In genomic region chr1:53147171-53147570, GRCh38 we compare ENCODE assay signal across 26 cellular contexts. TPM values are rescaled to one million over a fixed set of nuclear protein-coding genes. Genes with fewer than 3 reads are reported as not detected.
DNase-seq lines count a peak whose midpoint lies in the region; ATAC-seq, FAIRE-seq and TF ChIP-seq lines count a peak whose summit lies in the region.
"Had no signal": no experiment of that assay in that cellular context is flagged by ENCODE, and none has a peak within 500 bp of the region (broad histone marks: within the 10 kb centered on the region; RNA-seq: fewer than 3 reads in every experiment).

No MANE protein-coding gene starts in this region.

- H3K9me3 ChIP-seq in A549, result no peaks in the 10 kb centered on the region
- H3K9me3 ChIP-seq in testis, result no peaks in the 10 kb centered on the region
- H3K9me3 ChIP-seq in esophagus muscularis mucosa, result no peaks in the 10 kb centered on the region
- H3K9me3 ChIP-seq: esophagus squamous epithelium, ovary, uterus had no signal

- CTCF ChIA-PET in A549 (lab: Yijun Ruan, JAX), result interaction anchor here (1.7 kb wide), 1 partner anchor 30 kb away, joined by 4 read pairs; no protein-coding TSS in a partner anchor

- DNase-seq in A549 (ENCODE audit: low read depth in 1 of 2, low spot score in 1 of 2), result no peak
- peak; percentile 29 for DNase-seq in NAMALWA (ENCODE audit: low spot score)
- DNase-seq in chondrocyte (ENCODE audit: low spot score), result no peak
- no peak for DNase-seq in mesothelial cell of epicardium (ENCODE audit: low spot score in 2 of 2, unreplicated experiment in 2 of 2)
- no peak for DNase-seq in testis
- no peak for DNase-seq in NCI-H748 (lab: John Stamatoyannopoulos, UW; ENCODE audit: unreplicated experiment)
- no peak for DNase-seq in DMS79 (lab: John Stamatoyannopoulos, UW)
- DNase-seq in esophagus muscularis mucosa (ENCODE audit: extremely low spot score), result no peak
- DNase-seq: activated B cell treated with CpG ODN at 0.5 μM for 24 hours; activated CD4-positive, alpha-beta memory T cell treated with anti-CD3 and anti-CD28 coated beads for 36 hours; activated naive CD4-positive, alpha-beta T cell treated with anti-CD3 and anti-CD28 coated beads, Interleukin-2, amount 10 ng/mL, durations not matched to agents 7 days and 5 days; activated T-cell treated with anti-CD3 and anti-CD28 coated beads for 4 hours; aorta; effector memory CD4-positive, alpha-beta T cell; esophagus squamous epithelium; naive B cell; NCI-H1417 treated with DMSO at 0.1 percent for 48 hours; NCI-H524 treated with DMSO at 0.1 percent for 48 hours; ovary; SHP77; uterus had no signal

- H3K27ac ChIP-seq in A549 (peak overlapping the region; percentile 94 to 96; a peak in 5 of 6 replicates), testis (no peak overlapping the region), esophagus muscularis mucosa (replicated peaks in 1 of 4) (peak overlapping the region in 1 of 4 donors; percentile 86)

- H3K9me3 Mint-ChIP-seq in chondrocyte (ENCODE audit: low read depth) (no peaks in the 10 kb centered on the region), mesothelial cell of epicardium (no peaks in the 10 kb centered on the region)
- H3K9me3 Mint-ChIP-seq: activated B cell treated with CpG ODN at 0.5 μM for 24 hours; activated CD4-positive, alpha-beta memory T cell treated with anti-CD3 and anti-CD28 coated beads for 36 hours; activated naive CD4-positive, alpha-beta T cell treated with anti-CD3 and anti-CD28 coated beads, Interleukin-2, amount 10 ng/mL, durations not matched to agents 7 days and 5 days; CD14-positive monocyte; naive B cell; T-helper 2 cell treated with Interferon-gamma antibody and Interleukin-4, amounts not matched to agents 5 μg/mL and 100 μg/mL, for 36 hours had no signal

- no peak for ATAC-seq in A549

- FAIRE-seq in A549 (lab: Jason Lieb, UNC), result no peak
- FAIRE-seq: A204.1 had no signal

- POLR2A ChIA-PET in A549 (lab: Yijun Ruan, JAX), result no interaction called here

- TF ChIP-seq POLR2A in A549 (IDR thresholded peaks at IDR 0.05; ENCODE audit: low read length) (no peak), testis (IDR thresholded peaks at IDR 0.05) (no peak), esophagus muscularis mucosa (IDR thresholded peaks at IDR 0.05; ENCODE audit: low read depth) (no peak)

- H3K4me1 Mint-ChIP-seq in chondrocyte (ENCODE audit: low read depth) (peaks cover 25% of the 10 kb centered on the region), mesothelial cell of epicardium (peaks cover 24% of the 10 kb centered on the region)
- H3K4me1 Mint-ChIP-seq: activated B cell treated with CpG ODN at 0.5 μM for 24 hours; activated naive CD4-positive, alpha-beta T cell treated with anti-CD3 and anti-CD28 coated beads, Interleukin-2, amount 10 ng/mL, durations not matched to agents 7 days and 5 days; CD14-positive monocyte; naive B cell had no signal

- H3K27ac Mint-ChIP-seq in chondrocyte (ENCODE audit: unreplicated experiment), result peak overlapping the region; percentile 98
- peak overlapping the region; percentile 94 for H3K27ac Mint-ChIP-seq in mesothelial cell of epicardium
- H3K27ac Mint-ChIP-seq: activated B cell treated with CpG ODN at 0.5 μM for 24 hours; activated CD4-positive, alpha-beta memory T cell treated with anti-CD3 and anti-CD28 coated beads for 36 hours; activated naive CD4-positive, alpha-beta T cell treated with anti-CD3 and anti-CD28 coated beads, Interleukin-2, amount 10 ng/mL, durations not matched to agents 7 days and 5 days; CD14-positive monocyte; naive B cell; T-helper 2 cell treated with Interferon-gamma antibody and Interleukin-4, amounts not matched to agents 5 μg/mL and 100 μg/mL, for 36 hours had no signal

- 93% methylated on average over 4 of the region's 4 CpGs for WGBS in A549 (ENCODE audit: missing lambda C conversion rate)
- 82 to 83% methylated on average over 4 of the region's 4 CpGs for WGBS in testis, 2 donors
- WGBS in esophagus muscularis mucosa, result 63% methylated on average over 4 of the region's 4 CpGs

- no peak for TF ChIP-seq EP300 in A549 (IDR thresholded peaks at IDR 0.05)
- no peak for TF ChIP-seq EP300 in esophagus muscularis mucosa (IDR thresholded peaks at IDR 0.05)

- no peaks in the 10 kb centered on the region for H3K36me3 ChIP-seq in testis (ENCODE audit: low read depth, missing control alignments)
- H3K36me3 ChIP-seq in esophagus muscularis mucosa, result no peaks in the 10 kb centered on the region
- H3K36me3 ChIP-seq: esophagus squamous epithelium, ovary, uterus had no signal

- no peak for TF ChIP-seq RAD21 in A549 (conservative IDR thresholded peaks at IDR 0.05 in 1 of 2, IDR thresholded peaks at IDR 0.05 in 1 of 2)

- TF ChIP-seq CTCF in A549 (IDR thresholded peaks at IDR 0.05), result no peak
- TF ChIP-seq CTCF in chondrocyte (IDR thresholded peaks at IDR 0.05), result no peak
- TF ChIP-seq CTCF in mesothelial cell of epicardium (IDR thresholded peaks at IDR 0.05; ENCODE audit: unreplicated experiment), result no peak
- TF ChIP-seq CTCF in testis (IDR thresholded peaks at IDR 0.05), result no peak
- no peak for TF ChIP-seq CTCF in esophagus muscularis mucosa (IDR thresholded peaks at IDR 0.05)

- no peaks in the 10 kb centered on the region for H3K27me3 ChIP-seq in testis
- no peaks in the 10 kb centered on the region for H3K27me3 ChIP-seq in esophagus muscularis mucosa
- H3K27me3 ChIP-seq: esophagus squamous epithelium, ovary, uterus had no signal

- H3K27me3 Mint-ChIP-seq in chondrocyte (ENCODE audit: low read depth) (no peaks in the 10 kb centered on the region), mesothelial cell of epicardium (ENCODE audit: low read depth) (no peaks in the 10 kb centered on the region)
- H3K27me3 Mint-ChIP-seq: activated CD4-positive, alpha-beta memory T cell treated with anti-CD3 and anti-CD28 coated beads for 36 hours had no signal

- no peak overlapping the region for H3K4me3 Mint-ChIP-seq in chondrocyte (ENCODE audit: unreplicated experiment)
- no peak overlapping the region for H3K4me3 Mint-ChIP-seq in mesothelial cell of epicardium
- H3K4me3 Mint-ChIP-seq: activated B cell treated with CpG ODN at 0.5 μM for 24 hours; activated CD4-positive, alpha-beta memory T cell treated with anti-CD3 and anti-CD28 coated beads for 36 hours; activated naive CD4-positive, alpha-beta T cell treated with anti-CD3 and anti-CD28 coated beads, Interleukin-2, amount 10 ng/mL, durations not matched to agents 7 days and 5 days; CD14-positive monocyte; naive B cell; T-helper 2 cell treated with Interferon-gamma antibody and Interleukin-4, amounts not matched to agents 5 μg/mL and 100 μg/mL, for 36 hours had no signal

- H3K4me3 ChIP-seq in A549 (no peak overlapping the region), testis (no peak overlapping the region), esophagus muscularis mucosa (no peak overlapping the region)
- H3K4me3 ChIP-seq: esophagus squamous epithelium, ovary, uterus had no signal

- H3K4me2 ChIP-seq in A549, result peak overlapping the region; percentile 86; the same call in 1 of the 3 replicates

- H3K4me1 ChIP-seq in A549, result peaks cover 39% of the 10 kb centered on the region
- no peaks in the 10 kb centered on the region for H3K4me1 ChIP-seq in testis
- H3K4me1 ChIP-seq in esophagus muscularis mucosa, result peaks cover 0 to 20% (median 18%) of the 10 kb centered on the region in 4 donors
- H3K4me1 ChIP-seq: uterus had no signal

- no peaks in the 10 kb centered on the region for H3K36me3 Mint-ChIP-seq in chondrocyte (ENCODE audit: low read depth)
- no peaks in the 10 kb centered on the region for H3K36me3 Mint-ChIP-seq in mesothelial cell of epicardium
- H3K36me3 Mint-ChIP-seq: activated CD4-positive, alpha-beta memory T cell treated with anti-CD3 and anti-CD28 coated beads for 36 hours; activated naive CD4-positive, alpha-beta T cell treated with anti-CD3 and anti-CD28 coated beads, Interleukin-2, amount 10 ng/mL, durations not matched to agents 7 days and 5 days; CD14-positive monocyte; naive B cell had no signal

- intact Hi-C loops in testis (cut with DNase I; ENCODE audit: low total_unique reads) (no loop called here), esophagus muscularis mucosa (cut with DNase I) (no loop called here)

TF ChIP-seq in A549, 52 proteins besides CTCF, POLR2A, EP300 and RAD21:
- peak in 1 of 2 experiments; percentile 19; a peak in 1 of 4 replicates for TF ChIP-seq CEBPB (IDR thresholded peaks at IDR 0.05)
- TF ChIP-seq, protein P1, sequence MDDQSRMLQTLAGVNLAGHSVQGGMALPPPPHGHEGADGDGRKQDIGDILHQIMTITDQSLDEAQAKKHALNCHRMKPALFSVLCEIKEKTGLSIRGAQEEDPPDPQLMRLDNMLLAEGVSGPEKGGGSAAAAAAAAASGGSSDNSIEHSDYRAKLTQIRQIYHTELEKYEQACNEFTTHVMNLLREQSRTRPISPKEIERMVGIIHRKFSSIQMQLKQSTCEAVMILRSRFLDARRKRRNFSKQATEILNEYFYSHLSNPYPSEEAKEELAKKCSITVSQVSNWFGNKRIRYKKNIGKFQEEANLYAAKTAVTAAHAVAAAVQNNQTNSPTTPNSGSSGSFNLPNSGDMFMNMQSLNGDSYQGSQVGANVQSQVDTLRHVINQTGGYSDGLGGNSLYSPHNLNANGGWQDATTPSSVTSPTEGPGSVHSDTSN (IDR thresholded peaks at IDR 0.05), result no peak

RNA-seq across cellular contexts. Expression of gene SLC1A7, which starts 4.7 kb away (rescaled TPM):
- 0.12 TPM in 2 replicates for polyA plus RNA-seq in A549 (2011; rRNA removed)
- 0.08 and 0.09 TPM in 2 replicates for polyA plus RNA-seq in A549 (2012; cell fraction: cytosol; rRNA removed)
- polyA plus RNA-seq in A549 (2012; cell fraction: nucleus; rRNA removed), result 0.24 and 0.25 TPM in 2 replicates
- polyA plus RNA-seq in A549 (2017; fragmentation: RNase III; extraction: RNeasy Plus Mini Kit Qiagen cat#74134 plus additional on column Dnase treatment), result 0.03 to 0.07 TPM (median 0.04 TPM) in 3 replicates
- polyA minus RNA-seq in A549 (2011; rRNA and poly(A)+ RNA removed), result 0.12 TPM in 1 of 2 replicates, not detected in the other
- not detected in 3 replicates for total RNA-seq in chondrocyte
- 0.09 TPM in 1 of 3 replicates, not detected in the others for total RNA-seq in mesothelial cell of epicardium
- 1 to 10 TPM in 1 of 2 donors, under 1 TPM in 1; 0.47 to 1.2 TPM for total RNA-seq in testis
- polyA plus RNA-seq in testis (ENCODE audit: insufficient read depth, low read depth, low replicate concordance), result 0.32 TPM
- total RNA-seq in esophagus muscularis mucosa, result 1 to 10 TPM in 1 of 4 donors, under 1 TPM in 3; 0.45 to 3.7 (median 0.84) TPM
- total RNA-seq: activated B cell treated with CpG ODN at 0.5 μM for 24 hours; activated CD4-positive, alpha-beta memory T cell treated with anti-CD3 and anti-CD28 coated beads for 36 hours; cerebellum; lung microvascular endothelial cell had no signal
- polyA plus RNA-seq: CD14-positive monocyte had no signal

RNA-seq across cellular contexts. Expression of gene CPT2, which starts 49.5 kb away (rescaled TPM):
- polyA plus RNA-seq in A549 (2011; rRNA removed), result 8.4 and 10.0 TPM in 2 replicates
- 6.3 and 7.7 TPM in 2 replicates for polyA plus RNA-seq in A549 (2012; cell fraction: cytosol; rRNA removed)
- polyA plus RNA-seq in A549 (2012; cell fraction: nucleus; rRNA removed), result 6.0 and 6.4 TPM in 2 replicates
- polyA plus RNA-seq in A549 (2017; fragmentation: RNase III; extraction: RNeasy Plus Mini Kit Qiagen cat#74134 plus additional on column Dnase treatment), result 5.5 to 5.9 TPM (median 5.6 TPM) in 3 replicates
- 8.7 and 9.1 TPM in 2 replicates for polyA minus RNA-seq in A549 (2011; rRNA and poly(A)+ RNA removed)
- 11.0 to 12.6 TPM (median 12.3 TPM) in 3 replicates for total RNA-seq in chondrocyte
- total RNA-seq in mesothelial cell of epicardium, result 15.1 to 16.6 TPM (median 15.5 TPM) in 3 replicates
- 10 to 100 TPM; 44.4 to 61.7 TPM for total RNA-seq in testis
- 36.9 TPM for polyA plus RNA-seq in testis (ENCODE audit: insufficient read depth, low read depth, low replicate concordance)
- 10 to 100 TPM; 11.4 to 19.1 (median 16.0) TPM for total RNA-seq in esophagus muscularis mucosa

Comparison
In these comparisons a context has a peak if more than half of its experiments do, and no peak if none do; other contexts are left out.
1. H3K27ac ChIP-seq: peak in A549 (2 of 2); none in testis (0 of 2).